Comparison of ENCODE assay signal across 24 cellular contexts in the genomic region with DNA sequence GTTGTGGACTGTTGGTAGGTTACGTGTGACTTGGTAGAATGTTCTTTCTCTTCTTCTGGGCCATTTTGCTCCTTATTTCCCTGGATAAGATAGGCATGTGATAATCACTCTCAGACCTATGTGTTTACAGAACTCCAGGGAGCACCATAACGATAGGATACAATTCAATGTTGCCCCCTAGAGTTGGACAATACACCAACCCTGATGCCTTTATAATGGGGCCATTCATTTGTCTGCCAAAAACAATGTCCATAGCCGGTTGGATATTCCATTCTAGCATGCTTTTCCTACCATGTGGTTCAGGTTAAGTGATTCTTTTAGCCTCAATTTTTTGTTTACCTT.
A peak's percentile ranks its signal among the peaks of the same experiment; 100 is the strongest.
DNase-seq lines count a peak whose midpoint lies in the region; ATAC-seq and TF ChIP-seq lines count a peak whose summit lies in the region.
"Had no signal": no experiment of that assay in that cellular context is flagged by ENCODE, and none has a peak within 500 bp of the region (broad histone marks: within the 10 kb centered on the region; RNA-seq: fewer than 3 reads in every experiment).

No MANE protein-coding gene starts in this region.

- no peak for ATAC-seq in GM23338
- ATAC-seq: activated CD8-positive, alpha-beta T cell treated with anti-CD3 and anti-CD28 coated beads for 36 hours; activated T-cell treated with anti-CD3 and anti-CD28 coated beads, Interleukin-2, amount 50 U/mL, for 4 hours; naive thymus-derived CD4-positive, alpha-beta T cell; stimulated activated effector memory CD8-positive, alpha-beta T cell treated with anti-CD3 and anti-CD28 coated beads, Interleukin-12 subunit alpha, Interleukin-12 subunit beta, amount 100 ng/mL, for 72 hours had no signal

- TF ChIP-seq CTCF in GM23338 (conservative IDR thresholded peaks at IDR 0.05; ENCODE audit: low read depth in 2 of 2) (peak in 1 of 2 experiments; percentile 36; a peak in 2 of 4 replicates), colonic mucosa (IDR thresholded peaks at IDR 0.05) (no peak)

- DNase-seq in GM23338 (ENCODE audit: low spot score): peak; percentile 6
- DNase-seq in M059J (ENCODE audit: low read depth): peak; percentile 14
- DNase-seq in colonic mucosa: no peak
- no peak for DNase-seq in activated CD8-positive, alpha-beta memory T cell treated with anti-CD3 and anti-CD28 coated beads, Interleukin-2, amount 50 U/mL, for 48 hours
- no peak for DNase-seq in epidermal melanocyte (ENCODE audit: insufficient read length, low spot score)
- no peak for DNase-seq in stimulated activated CD4-positive, alpha-beta T cell treated with anti-CD3 and anti-CD28 coated beads, Interleukin-1b, Interleukin-23, amount 100 ng/mL, for 48 hours
- DNase-seq in MG63: no peak
- DNase-seq: activated CD8-positive, alpha-beta T cell treated with anti-CD3 and anti-CD28 coated beads for 36 hours; activated naive CD4-positive, alpha-beta T cell treated with anti-CD3 and anti-CD28 coated beads, Interleukin-2, amount 50 U/mL, for 16 hours; activated T-cell treated with anti-CD3 and anti-CD28 coated beads, Interleukin-2, amount 50 U/mL, for 4 hours; EL; GM23248; hypothalamus; naive thymus-derived CD4-positive, alpha-beta T cell; NCI-H1694; NCI-H446; SJCRH30; stimulated activated CD4-positive, alpha-beta T cell treated with anti-CD3 and anti-CD28 coated beads, Interleukin-15, amount 100 ng/mL, for 24 hours; thyroid gland; WERI-Rb-1 had no signal

- H4K20me1 ChIP-seq in GM23338 (replicated peaks; ENCODE audit: insufficient read depth): no peaks in the 10 kb centered on the region

- no peaks in the 10 kb centered on the region for H3F3A ChIP-seq in GM23338 (replicated peaks; ENCODE audit: low read depth)

- H2AFZ ChIP-seq in GM23338: no peak overlapping the region
- H2AFZ ChIP-seq: GM23248 had no signal

- no peaks in the 10 kb centered on the region; the same call in 2 of the 3 replicates for H3K9me3 Mint-ChIP-seq in GM23338
- H3K9me3 Mint-ChIP-seq: activated CD8-positive, alpha-beta T cell treated with anti-CD3 and anti-CD28 coated beads for 36 hours; activated T-cell treated with anti-CD3 and anti-CD28 coated beads, Interleukin-2, amount 50 U/mL, for 4 hours; stimulated activated effector memory CD8-positive, alpha-beta T cell treated with anti-CD3 and anti-CD28 coated beads, Interleukin-12 subunit alpha, Interleukin-12 subunit beta, amount 100 ng/mL, for 72 hours had no signal

- H3K9ac ChIP-seq in colonic mucosa (ENCODE audit: low read depth in 2 of 2, low read length in 2 of 2) (no peak overlapping the region), mucosa of rectum (ENCODE audit: low read depth in 1 of 2, low read length in 2 of 2) (peak overlapping the region in 1 of 2 donors; percentile 55)
- H3K9ac ChIP-seq: GM23248 had no signal

- peaks cover 10% of the 10 kb centered on the region; the same call in 2 of the 3 replicates for H3K4me1 Mint-ChIP-seq in GM23338
- H3K4me1 Mint-ChIP-seq: naive thymus-derived CD4-positive, alpha-beta T cell; stimulated activated effector memory CD8-positive, alpha-beta T cell treated with anti-CD3 and anti-CD28 coated beads, Interleukin-12 subunit alpha, Interleukin-12 subunit beta, amount 100 ng/mL, for 72 hours had no signal

- H3K27me3 ChIP-seq in GM23338 (ENCODE audit: insufficient read depth) (no peaks in the 10 kb centered on the region), colonic mucosa (no peaks in the 10 kb centered on the region), mucosa of rectum (ENCODE audit: control insufficient read depth in 2 of 2, insufficient read depth in 2 of 2, low read length in 2 of 2) (no peaks in the 10 kb centered on the region), MG63 (no peaks in the 10 kb centered on the region)
- H3K27me3 ChIP-seq: ascending aorta, right atrium auricular region, SJCRH30, thyroid gland had no signal

- H3K79me2 ChIP-seq in GM23338 (replicated peaks; ENCODE audit: insufficient read depth): no peaks in the 10 kb centered on the region

- no peak overlapping the region for H3K4me3 Mint-ChIP-seq in GM23338
- H3K4me3 Mint-ChIP-seq: activated CD8-positive, alpha-beta T cell treated with anti-CD3 and anti-CD28 coated beads for 36 hours; activated T-cell treated with anti-CD3 and anti-CD28 coated beads, Interleukin-2, amount 50 U/mL, for 4 hours; naive thymus-derived CD4-positive, alpha-beta T cell; stimulated activated effector memory CD8-positive, alpha-beta T cell treated with anti-CD3 and anti-CD28 coated beads, Interleukin-12 subunit alpha, Interleukin-12 subunit beta, amount 100 ng/mL, for 72 hours had no signal

- H3K27ac Mint-ChIP-seq in GM23338: no peak overlapping the region
- H3K27ac Mint-ChIP-seq: activated CD8-positive, alpha-beta T cell treated with anti-CD3 and anti-CD28 coated beads for 36 hours; naive thymus-derived CD4-positive, alpha-beta T cell; stimulated activated effector memory CD8-positive, alpha-beta T cell treated with anti-CD3 and anti-CD28 coated beads, Interleukin-12 subunit alpha, Interleukin-12 subunit beta, amount 100 ng/mL, for 72 hours had no signal

- no peaks in the 10 kb centered on the region for H3K9me3 ChIP-seq in colonic mucosa
- H3K9me3 ChIP-seq in mucosa of rectum (ENCODE audit: control insufficient read depth in 2 of 2, low read length in 2 of 2): no peaks in the 10 kb centered on the region
- peaks cover 3% of the 10 kb centered on the region; the same call in 1 of the 2 replicates for H3K9me3 ChIP-seq in MG63
- H3K9me3 ChIP-seq: ascending aorta, right atrium auricular region, SJCRH30, thyroid gland had no signal

- H3K9me2 ChIP-seq in GM23338 (ENCODE audit: insufficient read depth): no peaks in the 10 kb centered on the region

- H3K27me3 Mint-ChIP-seq in GM23338 (ENCODE audit: insufficient read depth, low read depth, poor library complexity): peaks cover 2% of the 10 kb centered on the region

- no peak overlapping the region for H3K27ac ChIP-seq in GM23338 (ENCODE audit: low read depth)
- peak overlapping the region; percentile 88 for H3K27ac ChIP-seq in colonic mucosa
- peak overlapping the region; percentile 86 to 91 for H3K27ac ChIP-seq in mucosa of rectum (ENCODE audit: low read depth in 2 of 2, low read length in 2 of 2)
- H3K27ac ChIP-seq: ascending aorta, GM23248, right atrium auricular region, SJCRH30, thyroid gland, WERI-Rb-1 had no signal

- H3K36me3 ChIP-seq in GM23338 (ENCODE audit: insufficient read depth) (no peaks in the 10 kb centered on the region), colonic mucosa (no peaks in the 10 kb centered on the region), mucosa of rectum (ENCODE audit: control insufficient read depth in 2 of 2, insufficient read depth in 2 of 2, low read length in 2 of 2) (no peaks in the 10 kb centered on the region), MG63 (no peaks in the 10 kb centered on the region)
- H3K36me3 ChIP-seq: ascending aorta, right atrium auricular region, SJCRH30, thyroid gland, WERI-Rb-1 had no signal

- H3K4me2 ChIP-seq in GM23338: no peak overlapping the region

- H3K36me3 Mint-ChIP-seq in GM23338 (ENCODE audit: low read depth): no peaks in the 10 kb centered on the region
- H3K36me3 Mint-ChIP-seq: stimulated activated effector memory CD8-positive, alpha-beta T cell treated with anti-CD3 and anti-CD28 coated beads, Interleukin-12 subunit alpha, Interleukin-12 subunit beta, amount 100 ng/mL, for 72 hours had no signal

- intact Hi-C loops in colonic mucosa (cut with DNase I): no loop called here

- 0 out of 2 replicates have a peak, but pooled peaks cover 4% of the 10 kb centered on the region for H3K4me1 ChIP-seq in GM23338 (ENCODE audit: insufficient read depth)
- H3K4me1 ChIP-seq in colonic mucosa: no peaks in the 10 kb centered on the region
- peaks cover 8 to 26% of the 10 kb centered on the region in 2 donors for H3K4me1 ChIP-seq in mucosa of rectum (ENCODE audit: control insufficient read depth in 2 of 2, insufficient read depth in 2 of 2, low read length in 2 of 2)
- H3K4me1 ChIP-seq: ascending aorta, right atrium auricular region, thyroid gland had no signal

- H3K4me3 ChIP-seq in GM23338: no peak overlapping the region
- H3K4me3 ChIP-seq in colonic mucosa: no peak overlapping the region
- H3K4me3 ChIP-seq in mucosa of rectum (ENCODE audit: low read length in 2 of 2): peak overlapping the region in 1 of 2 donors; percentile 14
- H3K4me3 ChIP-seq in MG63: no peak overlapping the region
- H3K4me3 ChIP-seq: ascending aorta, GM23248, right atrium auricular region, SJCRH30, thyroid gland had no signal

Comparison
In these comparisons a context has a peak if more than half of its experiments do, and no peak if none do; other contexts are left out.
1. DNase-seq: peak in GM23338 (single experiment) and M059J (single experiment); none in colonic mucosa (single experiment), activated CD8-positive, alpha-beta memory T cell treated with anti-CD3 and anti-CD28 coated beads, Interleukin-2, amount 50 U/mL, for 48 hours (single experiment), epidermal melanocyte (single experiment), stimulated activated CD4-positive, alpha-beta T cell treated with anti-CD3 and anti-CD28 coated beads, Interleukin-1b, Interleukin-23, amount 100 ng/mL, for 48 hours (single experiment) and MG63 (single experiment).